In the genomic region with DNA sequence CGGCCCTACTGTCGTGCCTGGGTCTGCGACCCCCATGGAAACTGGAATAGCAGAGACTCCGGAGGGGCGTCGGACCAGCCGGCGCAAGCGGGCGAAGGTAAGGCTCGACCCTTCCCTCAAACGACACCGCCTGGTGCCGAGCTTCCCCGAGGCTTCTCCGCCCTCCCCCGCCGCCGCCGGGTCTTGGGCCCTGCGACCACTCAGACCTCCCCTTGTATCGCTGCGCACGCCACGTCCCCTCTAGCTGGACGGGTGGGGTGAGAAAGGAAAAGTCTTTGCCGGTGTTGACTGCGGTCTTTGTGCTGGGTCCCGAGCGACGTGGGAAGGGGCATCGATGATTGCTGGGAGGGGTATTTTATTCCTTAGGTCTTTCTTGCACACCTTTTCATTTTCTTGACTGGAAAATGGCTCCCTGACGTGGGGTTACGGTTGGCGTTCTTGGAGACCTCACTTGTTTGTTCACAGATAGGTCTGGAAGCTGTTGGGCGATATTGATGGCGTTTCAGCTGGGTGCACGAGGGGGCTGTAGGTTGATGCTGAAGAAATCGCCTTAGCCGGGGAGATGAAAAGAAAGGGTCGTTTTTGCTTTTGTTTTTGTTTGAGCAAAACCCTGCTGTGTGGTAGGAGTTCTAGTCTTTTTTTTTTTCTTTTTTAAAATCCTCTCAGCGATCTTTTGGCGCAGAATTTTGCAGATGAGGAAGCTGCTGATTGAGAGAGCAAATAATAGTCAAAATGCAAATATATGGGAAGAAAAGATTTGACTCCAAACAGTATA, we compare ENCODE assay signal across 1 cellular context.
TF ChIP-seq lines count a peak whose summit lies in the region.

No MANE protein-coding gene starts in this region.

TF ChIP-seq in K562, 482 proteins besides CTCF, POLR2A, EP300 and RAD21 (continued from another document and continues in another):
- TF ChIP-seq, protein P1, sequence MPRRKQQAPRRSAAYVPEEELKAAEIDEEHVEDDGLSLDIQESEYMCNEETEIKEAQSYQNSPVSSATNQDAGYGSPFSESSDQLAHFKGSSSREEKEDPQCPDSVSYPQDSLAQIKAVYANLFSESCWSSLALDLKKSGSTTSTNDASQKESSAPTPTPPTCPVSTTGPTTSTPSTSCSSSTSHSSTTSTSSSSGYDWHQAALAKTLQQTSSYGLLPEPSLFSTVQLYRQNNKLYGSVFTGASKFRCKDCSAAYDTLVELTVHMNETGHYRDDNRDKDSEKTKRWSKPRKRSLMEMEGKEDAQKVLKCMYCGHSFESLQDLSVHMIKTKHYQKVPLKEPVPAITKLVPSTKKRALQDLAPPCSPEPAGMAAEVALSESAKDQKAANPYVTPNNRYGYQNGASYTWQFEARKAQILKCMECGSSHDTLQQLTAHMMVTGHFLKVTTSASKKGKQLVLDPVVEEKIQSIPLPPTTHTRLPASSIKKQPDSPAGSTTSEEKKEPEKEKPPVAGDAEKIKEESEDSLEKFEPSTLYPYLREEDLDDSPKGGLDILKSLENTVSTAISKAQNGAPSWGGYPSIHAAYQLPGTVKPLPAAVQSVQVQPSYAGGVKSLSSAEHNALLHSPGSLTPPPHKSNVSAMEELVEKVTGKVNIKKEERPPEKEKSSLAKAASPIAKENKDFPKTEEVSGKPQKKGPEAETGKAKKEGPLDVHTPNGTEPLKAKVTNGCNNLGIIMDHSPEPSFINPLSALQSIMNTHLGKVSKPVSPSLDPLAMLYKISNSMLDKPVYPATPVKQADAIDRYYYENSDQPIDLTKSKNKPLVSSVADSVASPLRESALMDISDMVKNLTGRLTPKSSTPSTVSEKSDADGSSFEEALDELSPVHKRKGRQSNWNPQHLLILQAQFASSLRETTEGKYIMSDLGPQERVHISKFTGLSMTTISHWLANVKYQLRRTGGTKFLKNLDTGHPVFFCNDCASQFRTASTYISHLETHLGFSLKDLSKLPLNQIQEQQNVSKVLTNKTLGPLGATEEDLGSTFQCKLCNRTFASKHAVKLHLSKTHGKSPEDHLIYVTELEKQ (CRISPR knock-in tag; IDR thresholded peaks at IDR 0.05) = no peak
- TF ChIP-seq, protein P2, sequence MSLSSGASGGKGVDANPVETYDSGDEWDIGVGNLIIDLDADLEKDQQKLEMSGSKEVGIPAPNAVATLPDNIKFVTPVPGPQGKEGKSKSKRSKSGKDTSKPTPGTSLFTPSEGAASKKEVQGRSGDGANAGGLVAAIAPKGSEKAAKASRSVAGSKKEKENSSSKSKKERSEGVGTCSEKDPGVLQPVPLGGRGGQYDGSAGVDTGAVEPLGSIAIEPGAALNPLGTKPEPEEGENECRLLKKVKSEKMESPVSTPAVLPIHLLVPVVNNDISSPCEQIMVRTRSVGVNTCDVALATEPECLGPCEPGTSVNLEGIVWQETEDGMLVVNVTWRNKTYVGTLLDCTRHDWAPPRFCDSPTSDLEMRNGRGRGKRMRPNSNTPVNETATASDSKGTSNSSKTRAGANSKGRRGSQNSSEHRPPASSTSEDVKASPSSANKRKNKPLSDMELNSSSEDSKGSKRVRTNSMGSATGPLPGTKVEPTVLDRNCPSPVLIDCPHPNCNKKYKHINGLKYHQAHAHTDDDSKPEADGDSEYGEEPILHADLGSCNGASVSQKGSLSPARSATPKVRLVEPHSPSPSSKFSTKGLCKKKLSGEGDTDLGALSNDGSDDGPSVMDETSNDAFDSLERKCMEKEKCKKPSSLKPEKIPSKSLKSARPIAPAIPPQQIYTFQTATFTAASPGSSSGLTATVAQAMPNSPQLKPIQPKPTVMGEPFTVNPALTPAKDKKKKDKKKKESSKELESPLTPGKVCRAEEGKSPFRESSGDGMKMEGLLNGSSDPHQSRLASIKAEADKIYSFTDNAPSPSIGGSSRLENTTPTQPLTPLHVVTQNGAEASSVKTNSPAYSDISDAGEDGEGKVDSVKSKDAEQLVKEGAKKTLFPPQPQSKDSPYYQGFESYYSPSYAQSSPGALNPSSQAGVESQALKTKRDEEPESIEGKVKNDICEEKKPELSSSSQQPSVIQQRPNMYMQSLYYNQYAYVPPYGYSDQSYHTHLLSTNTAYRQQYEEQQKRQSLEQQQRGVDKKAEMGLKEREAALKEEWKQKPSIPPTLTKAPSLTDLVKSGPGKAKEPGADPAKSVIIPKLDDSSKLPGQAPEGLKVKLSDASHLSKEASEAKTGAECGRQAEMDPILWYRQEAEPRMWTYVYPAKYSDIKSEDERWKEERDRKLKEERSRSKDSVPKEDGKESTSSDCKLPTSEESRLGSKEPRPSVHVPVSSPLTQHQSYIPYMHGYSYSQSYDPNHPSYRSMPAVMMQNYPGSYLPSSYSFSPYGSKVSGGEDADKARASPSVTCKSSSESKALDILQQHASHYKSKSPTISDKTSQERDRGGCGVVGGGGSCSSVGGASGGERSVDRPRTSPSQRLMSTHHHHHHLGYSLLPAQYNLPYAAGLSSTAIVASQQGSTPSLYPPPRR (CRISPR knock-in tag; IDR thresholded peaks at IDR 0.05; ENCODE audit: borderline replicate concordance) = no peak
- 0 out of 2 replicates have a peak, but pooled peaks have one; percentile 16 for TF ChIP-seq HDAC2 (IDR thresholded peaks at IDR 0.05)
- TF ChIP-seq, protein P3, sequence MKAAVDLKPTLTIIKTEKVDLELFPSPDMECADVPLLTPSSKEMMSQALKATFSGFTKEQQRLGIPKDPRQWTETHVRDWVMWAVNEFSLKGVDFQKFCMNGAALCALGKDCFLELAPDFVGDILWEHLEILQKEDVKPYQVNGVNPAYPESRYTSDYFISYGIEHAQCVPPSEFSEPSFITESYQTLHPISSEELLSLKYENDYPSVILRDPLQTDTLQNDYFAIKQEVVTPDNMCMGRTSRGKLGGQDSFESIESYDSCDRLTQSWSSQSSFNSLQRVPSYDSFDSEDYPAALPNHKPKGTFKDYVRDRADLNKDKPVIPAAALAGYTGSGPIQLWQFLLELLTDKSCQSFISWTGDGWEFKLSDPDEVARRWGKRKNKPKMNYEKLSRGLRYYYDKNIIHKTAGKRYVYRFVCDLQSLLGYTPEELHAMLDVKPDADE (conservative IDR thresholded peaks at IDR 0.05; ENCODE audit: control insufficient read depth, low read depth, low read length) = no peak
- no peak for TF ChIP-seq ZNF274 (IDR thresholded peaks at IDR 0.05; ENCODE audit: borderline replicate concordance, low read depth, low read length)
- no peak for TF ChIP-seq HCFC1 (IDR thresholded peaks at IDR 0.05; ENCODE audit: low read depth, low read length)
- TF ChIP-seq, protein P4, sequence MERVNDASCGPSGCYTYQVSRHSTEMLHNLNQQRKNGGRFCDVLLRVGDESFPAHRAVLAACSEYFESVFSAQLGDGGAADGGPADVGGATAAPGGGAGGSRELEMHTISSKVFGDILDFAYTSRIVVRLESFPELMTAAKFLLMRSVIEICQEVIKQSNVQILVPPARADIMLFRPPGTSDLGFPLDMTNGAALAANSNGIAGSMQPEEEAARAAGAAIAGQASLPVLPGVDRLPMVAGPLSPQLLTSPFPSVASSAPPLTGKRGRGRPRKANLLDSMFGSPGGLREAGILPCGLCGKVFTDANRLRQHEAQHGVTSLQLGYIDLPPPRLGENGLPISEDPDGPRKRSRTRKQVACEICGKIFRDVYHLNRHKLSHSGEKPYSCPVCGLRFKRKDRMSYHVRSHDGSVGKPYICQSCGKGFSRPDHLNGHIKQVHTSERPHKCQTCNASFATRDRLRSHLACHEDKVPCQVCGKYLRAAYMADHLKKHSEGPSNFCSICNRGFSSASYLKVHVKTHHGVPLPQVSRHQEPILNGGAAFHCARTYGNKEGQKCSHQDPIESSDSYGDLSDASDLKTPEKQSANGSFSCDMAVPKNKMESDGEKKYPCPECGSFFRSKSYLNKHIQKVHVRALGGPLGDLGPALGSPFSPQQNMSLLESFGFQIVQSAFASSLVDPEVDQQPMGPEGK (CRISPR knock-in tag; IDR thresholded peaks at IDR 0.05; ENCODE audit: borderline replicate concordance) = no peak
- TF ChIP-seq SRSF3 (IDR thresholded peaks at IDR 0.05; ENCODE audit: insufficient read depth, low read length) = 0 out of 2 replicates have a peak, but pooled peaks have one; percentile 86
- no peak for TF ChIP-seq DNMT1 (IDR thresholded peaks at IDR 0.05)
- TF ChIP-seq BRF1 (IDR thresholded peaks at IDR 0.05; ENCODE audit: borderline replicate concordance, extremely low read depth, insufficient read length) = no peak
- TF ChIP-seq, protein P5, sequence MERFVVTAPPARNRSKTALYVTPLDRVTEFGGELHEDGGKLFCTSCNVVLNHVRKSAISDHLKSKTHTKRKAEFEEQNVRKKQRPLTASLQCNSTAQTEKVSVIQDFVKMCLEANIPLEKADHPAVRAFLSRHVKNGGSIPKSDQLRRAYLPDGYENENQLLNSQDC (CRISPR knock-in tag; IDR thresholded peaks at IDR 0.05) = no peak
- TF ChIP-seq STAG1 (CRISPR knock-in tag; IDR thresholded peaks at IDR 0.05; ENCODE audit: borderline replicate concordance) = no peak
- TF ChIP-seq, protein P6, sequence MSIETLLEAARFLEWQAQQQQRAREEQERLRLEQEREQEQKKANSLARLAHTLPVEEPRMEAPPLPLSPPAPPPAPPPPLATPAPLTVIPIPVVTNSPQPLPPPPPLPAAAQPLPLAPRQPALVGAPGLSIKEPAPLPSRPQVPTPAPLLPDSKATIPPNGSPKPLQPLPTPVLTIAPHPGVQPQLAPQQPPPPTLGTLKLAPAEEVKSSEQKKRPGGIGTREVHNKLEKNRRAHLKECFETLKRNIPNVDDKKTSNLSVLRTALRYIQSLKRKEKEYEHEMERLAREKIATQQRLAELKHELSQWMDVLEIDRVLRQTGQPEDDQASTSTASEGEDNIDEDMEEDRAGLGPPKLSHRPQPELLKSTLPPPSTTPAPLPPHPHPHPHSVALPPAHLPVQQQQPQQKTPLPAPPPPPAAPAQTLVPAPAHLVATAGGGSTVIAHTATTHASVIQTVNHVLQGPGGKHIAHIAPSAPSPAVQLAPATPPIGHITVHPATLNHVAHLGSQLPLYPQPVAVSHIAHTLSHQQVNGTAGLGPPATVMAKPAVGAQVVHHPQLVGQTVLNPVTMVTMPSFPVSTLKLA (conservative IDR thresholded peaks at IDR 0.05) = peak in 1 of 2 experiments; percentile 10; a peak in 2 of 4 replicates
- TF ChIP-seq TAF15 (IDR thresholded peaks at IDR 0.05; ENCODE audit: low read depth, low read length) = no peak
- no peak; the same call in 1 of the 2 replicates for TF ChIP-seq NR3C1 (CRISPR knock-in tag; IDR thresholded peaks at IDR 0.05)
- TF ChIP-seq, protein P7, sequence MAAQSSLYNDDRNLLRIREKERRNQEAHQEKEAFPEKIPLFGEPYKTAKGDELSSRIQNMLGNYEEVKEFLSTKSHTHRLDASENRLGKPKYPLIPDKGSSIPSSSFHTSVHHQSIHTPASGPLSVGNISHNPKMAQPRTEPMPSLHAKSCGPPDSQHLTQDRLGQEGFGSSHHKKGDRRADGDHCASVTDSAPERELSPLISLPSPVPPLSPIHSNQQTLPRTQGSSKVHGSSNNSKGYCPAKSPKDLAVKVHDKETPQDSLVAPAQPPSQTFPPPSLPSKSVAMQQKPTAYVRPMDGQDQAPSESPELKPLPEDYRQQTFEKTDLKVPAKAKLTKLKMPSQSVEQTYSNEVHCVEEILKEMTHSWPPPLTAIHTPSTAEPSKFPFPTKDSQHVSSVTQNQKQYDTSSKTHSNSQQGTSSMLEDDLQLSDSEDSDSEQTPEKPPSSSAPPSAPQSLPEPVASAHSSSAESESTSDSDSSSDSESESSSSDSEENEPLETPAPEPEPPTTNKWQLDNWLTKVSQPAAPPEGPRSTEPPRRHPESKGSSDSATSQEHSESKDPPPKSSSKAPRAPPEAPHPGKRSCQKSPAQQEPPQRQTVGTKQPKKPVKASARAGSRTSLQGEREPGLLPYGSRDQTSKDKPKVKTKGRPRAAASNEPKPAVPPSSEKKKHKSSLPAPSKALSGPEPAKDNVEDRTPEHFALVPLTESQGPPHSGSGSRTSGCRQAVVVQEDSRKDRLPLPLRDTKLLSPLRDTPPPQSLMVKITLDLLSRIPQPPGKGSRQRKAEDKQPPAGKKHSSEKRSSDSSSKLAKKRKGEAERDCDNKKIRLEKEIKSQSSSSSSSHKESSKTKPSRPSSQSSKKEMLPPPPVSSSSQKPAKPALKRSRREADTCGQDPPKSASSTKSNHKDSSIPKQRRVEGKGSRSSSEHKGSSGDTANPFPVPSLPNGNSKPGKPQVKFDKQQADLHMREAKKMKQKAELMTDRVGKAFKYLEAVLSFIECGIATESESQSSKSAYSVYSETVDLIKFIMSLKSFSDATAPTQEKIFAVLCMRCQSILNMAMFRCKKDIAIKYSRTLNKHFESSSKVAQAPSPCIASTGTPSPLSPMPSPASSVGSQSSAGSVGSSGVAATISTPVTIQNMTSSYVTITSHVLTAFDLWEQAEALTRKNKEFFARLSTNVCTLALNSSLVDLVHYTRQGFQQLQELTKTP (IDR thresholded peaks at IDR 0.05; ENCODE audit: low read depth in 1 of 2, partially characterized antibody in 2 of 2) = peak; percentile 20 to 26
- TF ChIP-seq, protein P8, sequence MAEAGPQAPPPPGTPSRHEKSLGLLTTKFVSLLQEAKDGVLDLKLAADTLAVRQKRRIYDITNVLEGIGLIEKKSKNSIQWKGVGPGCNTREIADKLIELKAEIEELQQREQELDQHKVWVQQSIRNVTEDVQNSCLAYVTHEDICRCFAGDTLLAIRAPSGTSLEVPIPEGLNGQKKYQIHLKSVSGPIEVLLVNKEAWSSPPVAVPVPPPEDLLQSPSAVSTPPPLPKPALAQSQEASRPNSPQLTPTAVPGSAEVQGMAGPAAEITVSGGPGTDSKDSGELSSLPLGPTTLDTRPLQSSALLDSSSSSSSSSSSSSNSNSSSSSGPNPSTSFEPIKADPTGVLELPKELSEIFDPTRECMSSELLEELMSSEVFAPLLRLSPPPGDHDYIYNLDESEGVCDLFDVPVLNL (CRISPR knock-in tag; IDR thresholded peaks at IDR 0.05; ENCODE audit: low read depth) = peak; percentile 69; the same call in 1 of the 2 replicates
- TF ChIP-seq SP1 (CRISPR knock-in tag; IDR thresholded peaks at IDR 0.05) = 0 out of 2 replicates have a peak, but pooled peaks have one; percentile 20
- TF ChIP-seq MYBL2 (IDR thresholded peaks at IDR 0.05; ENCODE audit: low read depth) = no peak
- TF ChIP-seq MYBL2 (CRISPR knock-in tag; IDR thresholded peaks at IDR 0.05; ENCODE audit: borderline replicate concordance) = 0 out of 2 replicates have a peak, but pooled peaks have one; percentile 57
- no peak for TF ChIP-seq U2AF1 (optimal IDR thresholded peaks at IDR 0.05; ENCODE audit: low read depth, low read length)
- TF ChIP-seq NR1H2 (CRISPR knock-in tag; IDR thresholded peaks at IDR 0.05) = no peak
- TF ChIP-seq ZNF699 (CRISPR knock-in tag; IDR thresholded peaks at IDR 0.05; ENCODE audit: insufficient replicate concordance) = no peak
- peak; percentile 40 for TF ChIP-seq RBM39 (optimal IDR thresholded peaks at IDR 0.05; ENCODE audit: low read depth, low read length)
- TF ChIP-seq ZNF23 (CRISPR knock-in tag; IDR thresholded peaks at IDR 0.05) = 0 out of 2 replicates have a peak, but pooled peaks have one; percentile 5
